15 cellular contexts compared by ENCODE assay signal in the genomic region with DNA sequence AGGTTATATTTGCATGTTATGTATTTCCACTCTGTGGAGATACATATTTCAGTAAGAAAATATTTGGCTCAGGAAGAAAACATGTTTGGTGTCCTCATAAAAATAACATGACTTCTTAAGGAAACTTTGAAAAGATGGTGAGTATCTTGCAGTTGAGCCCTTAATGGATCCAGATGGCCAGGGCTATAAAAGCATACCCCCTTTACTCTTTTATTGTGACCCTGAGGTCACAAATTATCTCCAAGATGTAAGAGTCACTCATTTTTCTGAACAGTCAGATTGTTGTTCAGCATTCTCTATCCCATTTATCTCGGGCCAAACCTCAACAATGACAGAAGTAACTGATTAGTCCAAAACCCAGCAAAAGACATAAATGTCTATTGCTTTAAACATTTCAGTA.
"Had no signal": no experiment of that assay in that cellular context is flagged by ENCODE, and none has a peak within 500 bp of the region (broad histone marks: within the 10 kb centered on the region; RNA-seq: fewer than 3 reads in every experiment).

No MANE protein-coding gene starts in this region.

- H3K9me3 ChIP-seq: neutrophil had no signal

- H3K4me2 ChIP-seq: hepatocyte had no signal

- H3K79me2 ChIP-seq: hepatocyte had no signal

- H3K36me3 ChIP-seq: neutrophil had no signal

- H2AFZ ChIP-seq: hepatocyte had no signal

- DNase-seq: effector CD4-positive, alpha-beta T cell; foreskin melanocyte; head of caudate nucleus; mesendoderm; naive thymus-derived CD4-positive, alpha-beta T cell; nephron progenitor cell; stimulated activated CD4-positive, alpha-beta T cell treated with anti-CD3 and anti-CD28 coated beads, Interleukin-12 subunit alpha, Interleukin-12 subunit beta, amount 100 ng/mL, for 4 hours; stimulated activated naive CD4-positive, alpha-beta T cell treated with Interleukin-2 at 50 U/mL for 16 hours; trophoblast cell had no signal

- H3K27ac ChIP-seq: coronary artery, hepatocyte, neutrophil, skin epidermis had no signal

- H3K27me3 ChIP-seq: hepatocyte, neutrophil had no signal

- H3K4me3 ChIP-seq: coronary artery, hepatocyte, skin epidermis had no signal

- ATAC-seq: esophagus mucosa; naive thymus-derived CD4-positive, alpha-beta T cell; sciatic nerve had no signal
